ENCODE assay signal across 17 cellular contexts in genomic region chr11:67295846-67296245, GRCh38. TPM values are rescaled to one million over a fixed set of nuclear protein-coding genes. Genes with fewer than 3 reads are reported as not detected.
DNase-seq lines count a peak whose midpoint lies in the region; ATAC-seq and TF ChIP-seq lines count a peak whose summit lies in the region.
"Had no signal": no experiment of that assay in that cellular context is flagged by ENCODE, and none has a peak within 500 bp of the region (broad histone marks: within the 10 kb centered on the region; RNA-seq: fewer than 3 reads in every experiment).

No MANE protein-coding gene starts in this region.

- no peak for DNase-seq in activated CD4-positive, alpha-beta T cell treated with anti-CD3 and anti-CD28 coated beads, Interleukin-2, amount 10 ng/mL, durations not matched to agents 7 days and 5 days
- no peak for DNase-seq in activated CD4-positive, alpha-beta T cell treated with anti-CD3 and anti-CD28 coated beads for 4 hours
- DNase-seq in Panc1 (ENCODE audit: low read depth, low spot score) (no peak), erythroblast (lab: John Stamatoyannopoulos, UW) (peak; percentile 54 to 63), CD1c-positive myeloid dendritic cell (ENCODE audit: extremely low spot score) (no peak), retina (no peak), DMS 273 treated with DMSO at 0.1 percent for 48 hours (lab: John Stamatoyannopoulos, UW) (no peak)
- DNase-seq: DMS79, GOT3, NCI-H146, NCI-H2081 treated with DMSO at 0.1 percent for 48 hours, NCI-H446, NCI-H774, Peyer's patch had no signal

- no peak for ATAC-seq in Panc1
- ATAC-seq: Right ventricle myocardium inferior had no signal

- H3K4me1 ChIP-seq in HEK293 (ENCODE audit: control insufficient read depth, insufficient read depth, low read length) (no peaks in the 10 kb centered on the region), Panc1 (ENCODE audit: control insufficient read depth, insufficient read depth, low read length) (0 out of 2 replicates have a peak, but pooled peaks cover under 1% of the 10 kb centered on the region)

- H3K27ac Mint-ChIP-seq in activated CD4-positive, alpha-beta T cell treated with anti-CD3 and anti-CD28 coated beads, Interleukin-2, amount 10 ng/mL, durations not matched to agents 7 days and 5 days: peak overlapping the region; percentile 41

- CTCF ChIA-PET in activated CD4-positive, alpha-beta T cell treated with anti-CD3 and anti-CD28 coated beads, Interleukin-2, amount 10 ng/mL, durations not matched to agents 7 days and 5 days (lab: Charles Lee): interaction anchor here (0.6 to 2.0 kb wide), 4 partner anchors 21 to 142 kb away, joined by 3 to 8 read pairs (median 5); no protein-coding TSS in a partner anchor
- CTCF ChIA-PET in HEK293 (lab: Yijun Ruan, JAX): interaction anchor here (0.7 to 1.0 kb wide), 3 partner anchors 34 to 209 kb away, joined by 3 to 6 read pairs (median 3); no protein-coding TSS in a partner anchor
- CTCF ChIA-PET in Panc1 (lab: Charles Lee): interaction anchor here (0.6 kb wide), 1 partner anchor 169 kb away, joined by 3 read pairs; no protein-coding TSS in a partner anchor

- H3K27me3 Mint-ChIP-seq in activated CD4-positive, alpha-beta T cell treated with anti-CD3 and anti-CD28 coated beads, Interleukin-2, amount 10 ng/mL, durations not matched to agents 7 days and 5 days: no peaks in the 10 kb centered on the region

- no peak overlapping the region for H3K4me3 Mint-ChIP-seq in activated CD4-positive, alpha-beta T cell treated with anti-CD3 and anti-CD28 coated beads, Interleukin-2, amount 10 ng/mL, durations not matched to agents 7 days and 5 days

- no peak for TF ChIP-seq POLR2A in erythroblast (IDR thresholded peaks at IDR 0.05; ENCODE audit: low read length)

- H3K9me3 ChIP-seq in HEK293 (ENCODE audit: control insufficient read depth, insufficient read depth, low read depth, low read length) (no peaks in the 10 kb centered on the region), Panc1 (ENCODE audit: control insufficient read depth, insufficient read depth, low read depth, low read length) (no peaks in the 10 kb centered on the region)

- peaks cover 78% of the 10 kb centered on the region for H3K36me3 Mint-ChIP-seq in activated CD4-positive, alpha-beta T cell treated with anti-CD3 and anti-CD28 coated beads, Interleukin-2, amount 10 ng/mL, durations not matched to agents 7 days and 5 days (ENCODE audit: low read depth)

- POLR2A ChIA-PET in activated CD4-positive, alpha-beta T cell treated with anti-CD3 and anti-CD28 coated beads, Interleukin-2, amount 10 ng/mL, durations not matched to agents 7 days and 5 days (lab: Charles Lee): no interaction called here
- POLR2A ChIA-PET in HEK293 (lab: Yijun Ruan, JAX) (no interaction called here), Panc1 (lab: Charles Lee) (interaction anchor here (0.6 kb wide), 2 partner anchors 58 to 99 kb away, joined by 3 to 4 read pairs; partner anchors contain the start of gene POLD4)

- H3K9me3 Mint-ChIP-seq in activated CD4-positive, alpha-beta T cell treated with anti-CD3 and anti-CD28 coated beads, Interleukin-2, amount 10 ng/mL, durations not matched to agents 7 days and 5 days: peaks cover 10% of the 10 kb centered on the region

- TF ChIP-seq CTCF in HEK293 (tag by site-specific recombination; IDR thresholded peaks at IDR 0.05) (no peak), Panc1 (IDR thresholded peaks at IDR 0.05) (no peak)

- peaks cover 12 to 86% of the 10 kb centered on the region in 2 experiments; a peak in 2 of 3 replicates for H3K36me3 ChIP-seq in HEK293 (ENCODE audit: control insufficient read depth in 2 of 2, insufficient read depth in 1 of 2, low read length in 2 of 2)
- H3K36me3 ChIP-seq in Panc1 (ENCODE audit: control insufficient read depth, insufficient read depth, low read length): 0 out of 2 replicates have a peak, but pooled peaks cover 2% of the 10 kb centered on the region

- no peaks in the 10 kb centered on the region for H3K27me3 ChIP-seq in Panc1 (ENCODE audit: control insufficient read depth, insufficient read depth, low read length)
- H3K27me3 ChIP-seq: Peyer's patch had no signal

- intact Hi-C loops in Panc1 (cut with micrococcal nuclease; ENCODE audit: unreplicated experiment): no loop called here

- in situ Hi-C loops in Panc1 (cut with HindIII; ENCODE audit: low pct_unique_long_range_greater_than_20kb, low sequenced_read_pairs): no loop called here

- BruUV-seq in Panc1 (replicated peaks; lab: Mats Ljungman, UMichigan): TSS peak; percentile 18

- no peak overlapping the region for H3K4me3 ChIP-seq in HEK293 (ENCODE audit: low read depth, low read length)
- H3K4me3 ChIP-seq in Panc1 (ENCODE audit: low read depth in 2 of 2, low read length in 2 of 2): no peak overlapping the region
- H3K4me3 ChIP-seq: Peyer's patch had no signal

- peaks cover 40% of the 10 kb centered on the region for H3K4me1 Mint-ChIP-seq in activated CD4-positive, alpha-beta T cell treated with anti-CD3 and anti-CD28 coated beads, Interleukin-2, amount 10 ng/mL, durations not matched to agents 7 days and 5 days

- H3K27ac ChIP-seq in HEK293 (ENCODE audit: extremely low read depth, low read depth, low read length) (no peak overlapping the region), Panc1 (ENCODE audit: low read length) (no peak overlapping the region)
- H3K27ac ChIP-seq: C4-2B, Peyer's patch had no signal

TF ChIP-seq in HEK293, 187 proteins besides CTCF, POLR2A, EP300 and RAD21:
- TF ChIP-seq FEZF1 (tag by site-specific recombination; IDR thresholded peaks at IDR 0.05) (no peak), SETDB1 (IDR thresholded peaks at IDR 0.05; ENCODE audit: insufficient read length, low read length) (peak; percentile 67), ZNF621 (tag by site-specific recombination; IDR thresholded peaks at IDR 0.05) (no peak), ZNF843 (tag by site-specific recombination; IDR thresholded peaks at IDR 0.05) (no peak), ZNF341 (tag by site-specific recombination; IDR thresholded peaks at IDR 0.05; ENCODE audit: low read depth) (no peak), PRDM6 (tag by site-specific recombination; IDR thresholded peaks at IDR 0.05) (no peak)

RNA-seq across cellular contexts. Expression of gene ANKRD13D, which starts 6.7 kb away (rescaled TPM):
- total RNA-seq in activated CD4-positive, alpha-beta T cell treated with anti-CD3 and anti-CD28 coated beads, Interleukin-2, amount 10 ng/mL, durations not matched to agents 7 days and 5 days: 100 to 1,000 TPM; 135 to 194 TPM
- 76.5 TPM for total RNA-seq in Panc1 (2021; ENCODE audit: unreplicated experiment)
- polyA plus RNA-seq in Panc1 (2012; ENCODE audit: insufficient read length): 55.6 TPM

RNA-seq across cellular contexts. Expression of gene SSH3, which starts 7.5 kb away (rescaled TPM):
- total RNA-seq in activated CD4-positive, alpha-beta T cell treated with anti-CD3 and anti-CD28 coated beads, Interleukin-2, amount 10 ng/mL, durations not matched to agents 7 days and 5 days: 1 to 10 TPM; 8.2 to 9.6 TPM
- 79.8 TPM for total RNA-seq in Panc1 (2021; ENCODE audit: unreplicated experiment)
- 82.6 TPM for polyA plus RNA-seq in Panc1 (2012; ENCODE audit: insufficient read length)

RNA-seq across cellular contexts. Expression of gene GRK2, which starts 29.6 kb away (rescaled TPM):
- 100 to 1,000 TPM; 306 to 324 TPM for total RNA-seq in activated CD4-positive, alpha-beta T cell treated with anti-CD3 and anti-CD28 coated beads, Interleukin-2, amount 10 ng/mL, durations not matched to agents 7 days and 5 days
- 103 TPM for total RNA-seq in Panc1 (2021; ENCODE audit: unreplicated experiment)
- 192 TPM for polyA plus RNA-seq in Panc1 (2012; ENCODE audit: insufficient read length)

RNA-seq across cellular contexts. Expression of gene POLD4, which starts 57.5 kb away (rescaled TPM):
- 10 to 100 TPM; 52.7 to 53.7 TPM for total RNA-seq in activated CD4-positive, alpha-beta T cell treated with anti-CD3 and anti-CD28 coated beads, Interleukin-2, amount 10 ng/mL, durations not matched to agents 7 days and 5 days
- total RNA-seq in Panc1 (2021; ENCODE audit: unreplicated experiment): 78.7 TPM
- polyA plus RNA-seq in Panc1 (2012; ENCODE audit: insufficient read length): 119 TPM

Comparison
In these comparisons a context has a peak if more than half of its experiments do, and no peak if none do; other contexts are left out.
1. DNase-seq: peak in erythroblast (2 of 2); none in activated CD4-positive, alpha-beta T cell treated with anti-CD3 and anti-CD28 coated beads, Interleukin-2, amount 10 ng/mL, durations not matched to agents 7 days and 5 days (single experiment), activated CD4-positive, alpha-beta T cell treated with anti-CD3 and anti-CD28 coated beads for 4 hours (0 of 2), Panc1 (single experiment), CD1c-positive myeloid dendritic cell (single experiment), retina (single experiment) and DMS 273 treated with DMSO at 0.1 percent for 48 hours (single experiment).